ENCODE assay signal across 8 cellular contexts in genomic region chr11:67572747-67573419, GRCh38. TPM values are rescaled to one million over a fixed set of nuclear protein-coding genes. Genes with fewer than 3 reads are reported as not detected.
DNase-seq lines count a peak whose midpoint lies in the region; ATAC-seq and TF ChIP-seq lines count a peak whose summit lies in the region.

No MANE protein-coding gene starts in this region.

- POLR2A ChIA-PET in CD4-positive, alpha-beta T cell (lab: Charles Lee): interaction anchor here (1.2 kb wide), 1 partner anchor 10 kb away, joined by 4 read pairs; the partner anchor contains the start of gene GSTP1

- no peak overlapping the region for H3K4me3 Mint-ChIP-seq in CD4-positive, alpha-beta T cell

- no peak for TF ChIP-seq EP300 in stomach (IDR thresholded peaks at IDR 0.05)

- no peak for ATAC-seq in CD4-positive, alpha-beta T cell (ENCODE audit: poor library complexity)
- no peak for ATAC-seq in HG02798 (IDR thresholded peaks at IDR 0.05; ENCODE audit: poor library complexity, unreplicated experiment)
- ATAC-seq in GM19324 (IDR thresholded peaks at IDR 0.05; ENCODE audit: low FRiP score, unreplicated experiment): no peak

- no peak overlapping the region for H3K27ac ChIP-seq in CD4-positive, alpha-beta T cell (ENCODE audit: low read depth, low read length)
- H3K27ac ChIP-seq in stomach: peak overlapping the region in 1 of 5 donors; percentile 15

- TF ChIP-seq POLR2A in stomach (IDR thresholded peaks at IDR 0.05): no peak

- TF ChIP-seq CTCF in CD4-positive, alpha-beta T cell (IDR thresholded peaks at IDR 0.05): peak; percentile 74
- TF ChIP-seq CTCF in astrocyte of the cerebellum (IDR thresholded peaks at IDR 0.05; ENCODE audit: low read depth, low read length, missing control alignments): peak; percentile 77
- TF ChIP-seq CTCF in stomach (IDR thresholded peaks at IDR 0.05): peak in 5 of 7 experiments; percentile 63 to 76 (median 69)

- no peak overlapping the region for H3K27ac Mint-ChIP-seq in CD4-positive, alpha-beta T cell

- H3K36me3 ChIP-seq in H7 (replicated peaks; ENCODE audit: control insufficient read depth, insufficient read depth, low read length) (no peaks in the 10 kb centered on the region), stomach (no peaks in the 10 kb centered on the region)

- no peaks in the 10 kb centered on the region for H3K36me3 Mint-ChIP-seq in CD4-positive, alpha-beta T cell (ENCODE audit: low read depth)

- H3K4me1 Mint-ChIP-seq in CD4-positive, alpha-beta T cell (ENCODE audit: low read depth): no peaks in the 10 kb centered on the region

- in situ Hi-C loops in astrocyte of the cerebellum (cut with HindIII; ENCODE audit: low sequenced_read_pairs): no loop called here

- H3K4me1 ChIP-seq in stomach: peaks cover 0 to 7% (median 5%) of the 10 kb centered on the region in 4 donors

- intact Hi-C loops in CD4-positive, alpha-beta T cell (cut with DNase I, micrococcal nuclease): loop anchor here in 1 of 2 experiments (2.0 to 5.0 kb wide), 3 partner anchors 34 to 144 kb away; partner anchors contain the start of gene NDUFV1
- intact Hi-C loops in stomach (cut with DNase I; ENCODE audit: low total_unique reads): no loop called here

- WGBS in stomach, 5 donors: 26 to 40% (median 38%) methylated on average over 21 of the region's 21 CpGs

- CTCF ChIA-PET in CD4-positive, alpha-beta T cell (lab: Charles Lee): interaction anchor here (0.8 to 1.0 kb wide), 3 partner anchors 10 to 57 kb away, joined by 3 to 4 read pairs (median 3); partner anchors contain the start of gene NUDT8

- no peaks in the 10 kb centered on the region for H3K9me3 Mint-ChIP-seq in CD4-positive, alpha-beta T cell

- no peak overlapping the region for H3K4me3 ChIP-seq in H7 (ENCODE audit: insufficient read depth, low read depth, low read length)
- H3K4me3 ChIP-seq in astrocyte of the cerebellum (ENCODE audit: low read depth, low read length): no peak overlapping the region
- H3K4me3 ChIP-seq in stomach: peak overlapping the region in 1 of 4 donors; percentile 13

- peak in 4 of 10 experiments; percentile 15 to 24 (median 21) for DNase-seq in CD4-positive, alpha-beta T cell
- DNase-seq in H7: peak; percentile 68
- DNase-seq in NCI-H82 (lab: John Stamatoyannopoulos, UW): peak; percentile 88
- no peak for DNase-seq in astrocyte of the cerebellum (ENCODE audit: low read depth)
- DNase-seq in inferior parietal cortex (ENCODE audit: extremely low spot score): peak; percentile 69
- peak; percentile 79 for DNase-seq in stomach

- no peaks in the 10 kb centered on the region for H3K9me3 ChIP-seq in CD4-positive, alpha-beta T cell (ENCODE audit: control insufficient read depth, low read length)
- no peaks in the 10 kb centered on the region for H3K9me3 ChIP-seq in stomach

- H3K27me3 Mint-ChIP-seq in CD4-positive, alpha-beta T cell: peaks cover 41% of the 10 kb centered on the region

- peaks cover 3% of the 10 kb centered on the region for H3K27me3 ChIP-seq in CD4-positive, alpha-beta T cell (ENCODE audit: control insufficient read depth, insufficient read depth, low read length)
- H3K27me3 ChIP-seq in H7 (ENCODE audit: control insufficient read depth, insufficient read depth, low read length) (no peaks in the 10 kb centered on the region), stomach (peaks cover 0 to 27% (median 0%) of the 10 kb centered on the region in 3 donors)

RNA-seq across cellular contexts. Expression of gene GSTP1, which starts 10.7 kb away (rescaled TPM):
- total RNA-seq in CD4-positive, alpha-beta T cell: 10 to 100 TPM; 60.1 to 62.8 TPM
- 2,691 and 2,979 TPM in 2 replicates for total RNA-seq in H7 (2014; rRNA removed; shearing (Covaris generic))
- 100 to 1,000 TPM; 393 to 726 (median 523) TPM for total RNA-seq in stomach
- polyA plus RNA-seq in stomach: 1,000 to 10,000 TPM in 2 of 3 donors, 100 to 1,000 TPM in 1; 670 to 2,840 (median 1,703) TPM

RNA-seq across cellular contexts. Expression of gene NDUFV1, which starts 33.9 kb away (rescaled TPM):
- 100 to 1,000 TPM; 223 to 224 TPM for total RNA-seq in CD4-positive, alpha-beta T cell
- total RNA-seq in H7 (2014; rRNA removed; shearing (Covaris generic)): 302 and 350 TPM in 2 replicates
- total RNA-seq in stomach: 100 to 1,000 TPM; 186 to 806 (median 497) TPM
- polyA plus RNA-seq in stomach: 100 to 1,000 TPM; 148 to 193 (median 181) TPM

RNA-seq across cellular contexts. Expression of gene CABP2, which starts 49.6 kb away (rescaled TPM):
- not detected for total RNA-seq in CD4-positive, alpha-beta T cell
- total RNA-seq in H7 (2014; rRNA removed; shearing (Covaris generic)): not detected in 2 replicates
- not detected for total RNA-seq in stomach
- not detected for polyA plus RNA-seq in stomach

RNA-seq across cellular contexts. Expression of gene NUDT8, which starts 56.9 kb away (rescaled TPM):
- total RNA-seq in CD4-positive, alpha-beta T cell: 1 to 10 TPM in 1 of 2 experiments, under 1 TPM in 1; 0.92 to 1.4 TPM
- 8.1 and 8.7 TPM in 2 replicates for total RNA-seq in H7 (2014; rRNA removed; shearing (Covaris generic))
- 100 to 1,000 TPM in 1 of 5 donors, 1 to 10 TPM in 2, not detected in 2; 4.6 to 333 (median 8.8) TPM for total RNA-seq in stomach
- polyA plus RNA-seq in stomach: 10 to 100 TPM; 15.0 to 41.0 (median 19.5) TPM

Comparison
In these comparisons a context has a peak if more than half of its experiments do, and no peak if none do; other contexts are left out.
1. RNA of gene GSTP1, which starts 10.7 kb away (total RNA-seq): 2,691 to 2,979 TPM in H7 and 393 to 726 TPM in stomach; 60.1 to 62.8 TPM in CD4-positive, alpha-beta T cell; every median in the first group is over 4 times any median in the second.
2. Peak in every context shown above with its lines, with median percentiles within 50 percentile points of each other: CTCF ChIP-seq.